1 cellular context compared by ENCODE assay signal in genomic region chr9:6384732-6385131, GRCh38.
TF ChIP-seq lines count a peak whose summit lies in the region.

No MANE protein-coding gene starts in this region.

TF ChIP-seq in H1, 55 proteins besides CTCF, POLR2A, EP300 and RAD21 (continued from another document):
- TF ChIP-seq ATF2 (IDR thresholded peaks at IDR 0.05; ENCODE audit: low read length) (no peak), MAFK (IDR thresholded peaks at IDR 0.05; ENCODE audit: low read depth, low read length) (no peak), CBX8 (IDR thresholded peaks at IDR 0.05; ENCODE audit: borderline replicate concordance, low read depth, low read length) (no peak), ZNF274 (IDR thresholded peaks at IDR 0.05; ENCODE audit: borderline replicate concordance, extremely low read depth, low read length) (no peak), SUZ12 (IDR thresholded peaks at IDR 0.05; ENCODE audit: low read length) (no peak), JUND (IDR thresholded peaks at IDR 0.05; ENCODE audit: low read length) (no peak)
